Comparison of ENCODE assay signal across 8 cellular contexts in the genomic region with DNA sequence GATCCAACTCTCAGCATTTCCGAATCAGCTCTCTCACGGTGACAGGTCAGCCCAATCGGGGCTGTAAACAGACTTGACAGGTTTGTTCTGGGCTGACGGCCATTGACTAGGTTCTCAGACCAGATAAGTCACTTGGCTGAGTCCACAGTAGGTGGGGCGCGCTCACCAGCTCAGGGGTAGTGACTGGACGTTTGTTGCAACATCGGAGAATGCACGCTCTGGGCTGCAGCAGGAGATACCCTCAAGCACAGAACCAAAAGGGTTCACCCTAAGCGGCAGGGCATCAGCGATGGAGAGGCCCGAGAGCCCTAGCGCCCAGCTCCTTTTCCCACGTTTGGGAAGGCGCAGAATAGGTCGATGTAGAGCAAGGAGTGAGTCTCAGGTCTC. TPM values are rescaled to one million over a fixed set of nuclear protein-coding genes. Genes with fewer than 3 reads are reported as not detected.
A peak's percentile ranks its signal among the peaks of the same experiment; 100 is the strongest.
DNase-seq lines count a peak whose midpoint lies in the region; ATAC-seq and TF ChIP-seq lines count a peak whose summit lies in the region.

No MANE protein-coding gene starts in this region.

- TF ChIP-seq CTCF in AG04449 (IDR thresholded peaks at IDR 0.05; ENCODE audit: insufficient read depth, low read length, missing control alignments) (peak; percentile 14), epithelial cell of proximal tubule (conservative IDR thresholded peaks at IDR 0.05; ENCODE audit: low read depth, low read length) (peak; percentile 47), mucosa of descending colon (IDR thresholded peaks at IDR 0.05) (no peak)

- POLR2A ChIA-PET in AG04449 (lab: Yijun Ruan, JAX): interaction anchor here (0.5 to 2.2 kb wide), 11 partner anchors 16 to 528 kb away, joined by 3 to 12 read pairs (median 5); no protein-coding TSS in a partner anchor

- ATAC-seq in GM18517 (IDR thresholded peaks at IDR 0.05; ENCODE audit: unreplicated experiment): peak; percentile 12
- peak; percentile 24 for ATAC-seq in HG03196 (IDR thresholded peaks at IDR 0.05; ENCODE audit: unreplicated experiment)
- no peak for ATAC-seq in T-helper 17 cell
- peak; percentile 29 for ATAC-seq in mucosa of descending colon

- no peaks in the 10 kb centered on the region for H3K36me3 ChIP-seq in mucosa of descending colon (ENCODE audit: low read depth)

- peak overlapping the region; percentile 91 for H3K4me3 ChIP-seq in AG04449 (ENCODE audit: low read depth, low read length)
- peak overlapping the region; percentile 72 for H3K4me3 ChIP-seq in epithelial cell of proximal tubule (ENCODE audit: low read depth, low read length)
- peak overlapping the region; percentile 84 for H3K4me3 ChIP-seq in mucosa of descending colon

- peaks cover 7% of the 10 kb centered on the region for H3K36me3 Mint-ChIP-seq in T-helper 17 cell (ENCODE audit: low read depth)

- H3K4me1 Mint-ChIP-seq in T-helper 17 cell: peaks cover 40% of the 10 kb centered on the region

- H3K27ac Mint-ChIP-seq in T-helper 17 cell: peak overlapping the region; percentile 96

- no peak for DNase-seq in AG04449 (ENCODE audit: low read depth, low spot score)
- no peak for DNase-seq in T-helper 17 cell
- DNase-seq in epithelial cell of proximal tubule (ENCODE audit: low read depth): no peak
- peak; percentile 79 to 87 (median 79) for DNase-seq in mucosa of descending colon
- peak; percentile 86 for DNase-seq in ureter (ENCODE audit: low spot score)
- DNase-seq in NCI-H526 (lab: John Stamatoyannopoulos, UW): no peak

- H3K9me3 ChIP-seq in T-helper 17 cell (ENCODE audit: control insufficient read depth, low read length, poor library complexity, severe bottlenecking) (no peaks in the 10 kb centered on the region), mucosa of descending colon (no peaks in the 10 kb centered on the region)

- no peaks in the 10 kb centered on the region for H3K4me1 ChIP-seq in mucosa of descending colon (ENCODE audit: low read depth)

- CTCF ChIA-PET in AG04449 (lab: Yijun Ruan, JAX): interaction anchor here (1.1 to 22.0 kb wide), 7 partner anchors 12 to 692 kb away, joined by 3 to 304 read pairs (median 10); no protein-coding TSS in a partner anchor

- H3K4me3 Mint-ChIP-seq in T-helper 17 cell: peak overlapping the region; percentile 98

- no peaks in the 10 kb centered on the region for H3K27me3 Mint-ChIP-seq in T-helper 17 cell

- intact Hi-C loops in mucosa of descending colon (cut with DNase I, micrococcal nuclease): loop anchor here in 1 of 2 donors (5.0 to 10.0 kb wide), 2 partner anchors 363 to 526 kb away; no protein-coding TSS in a partner anchor

RNA-seq across cellular contexts. Expression of gene KLLN, which starts 1.8 kb away (rescaled TPM):
- under 1 TPM; 0.21 to 0.55 TPM for total RNA-seq in T-helper 17 cell
- total RNA-seq in epithelial cell of proximal tubule: 0.06 and 0.36 TPM in 2 replicates
- total RNA-seq in mucosa of descending colon: 1 to 10 TPM in 1 of 3 donors, under 1 TPM in 2; 0.60 to 1.1 (median 0.90) TPM
- total RNA-seq in ureter: 2.1 TPM

RNA-seq across cellular contexts. Expression of gene PTEN, which starts 1.9 kb away (rescaled TPM):
- 10 to 100 TPM; 84.9 to 89.3 TPM for total RNA-seq in T-helper 17 cell
- 33.4 and 34.5 TPM in 2 replicates for total RNA-seq in epithelial cell of proximal tubule
- total RNA-seq in mucosa of descending colon: 100 to 1,000 TPM in 2 of 3 donors, 10 to 100 TPM in 1; 94.1 to 118 (median 118) TPM
- total RNA-seq in ureter: 159 TPM

RNA-seq across cellular contexts. Expression of gene ATAD1, which starts 43.5 kb away (rescaled TPM):
- total RNA-seq in T-helper 17 cell (10 to 100 TPM; 25.1 to 32.2 TPM), epithelial cell of proximal tubule (24.5 and 24.8 TPM in 2 replicates), mucosa of descending colon (10 to 100 TPM; 47.7 to 60.6 (median 51.6) TPM), ureter (69.8 TPM)

Comparison
In these comparisons a context has a peak if more than half of its experiments do, and no peak if none do; other contexts are left out.
1. DNase-seq: peak in mucosa of descending colon (3 of 3) and ureter (single experiment); none in AG04449 (single experiment), T-helper 17 cell (0 of 3), epithelial cell of proximal tubule (single experiment) and NCI-H526 (0 of 2).
2. Peak in every context shown above with its lines, with median percentiles within 50 percentile points of each other: H3K4me3 ChIP-seq.